ENCODE assay signal across 10 cellular contexts in genomic region chr13:48093588-48093987, GRCh38. TPM values are rescaled to one million over a fixed set of nuclear protein-coding genes. Genes with fewer than 3 reads are reported as not detected.
A peak's percentile ranks its signal among the peaks of the same experiment; 100 is the strongest.
DNase-seq lines count a peak whose midpoint lies in the region; ATAC-seq and TF ChIP-seq lines count a peak whose summit lies in the region.
"Had no signal": no experiment of that assay in that cellular context is flagged by ENCODE, and none has a peak within 500 bp of the region (broad histone marks: within the 10 kb centered on the region; RNA-seq: fewer than 3 reads in every experiment).

No MANE protein-coding gene starts in this region.

- intact Hi-C loops in ascending aorta (cut with DNase I), result no loop called here

- TF ChIP-seq CTCF in ascending aorta (IDR thresholded peaks at IDR 0.05), result no peak

- no peaks in the 10 kb centered on the region for H3K27me3 ChIP-seq in ACC112 (ENCODE audit: insufficient read depth, low read length)
- H3K27me3 ChIP-seq in HUES6 (ENCODE audit: control insufficient read depth, insufficient read depth, low read length), result no peaks in the 10 kb centered on the region
- no peaks in the 10 kb centered on the region for H3K27me3 ChIP-seq in muscle layer of duodenum (ENCODE audit: low read depth, low read length)
- H3K27me3 ChIP-seq in ascending aorta, result no peaks in the 10 kb centered on the region

- H3K9me3 ChIP-seq in HUES6 (ENCODE audit: control insufficient read depth, insufficient read depth, low read depth, low read length) (peaks cover 2% of the 10 kb centered on the region; the same call in 1 of the 2 replicates), muscle layer of duodenum (ENCODE audit: control insufficient read depth in 1 of 2, low read length in 2 of 2) (no peaks in the 10 kb centered on the region), ascending aorta (no peaks in the 10 kb centered on the region)

- H2AFZ ChIP-seq in ACC112 (ENCODE audit: low read length, unreplicated experiment), result no peak overlapping the region

- H3K27me3 Mint-ChIP-seq in central memory CD8-positive, alpha-beta T cell, result peaks cover 1% of the 10 kb centered on the region

- peaks cover 18% of the 10 kb centered on the region for H3K36me3 Mint-ChIP-seq in central memory CD8-positive, alpha-beta T cell (ENCODE audit: insufficient read depth)

- no peak for DNase-seq in central memory CD8-positive, alpha-beta T cell (ENCODE audit: low spot score in 2 of 2)
- DNase-seq in DMS53 (lab: John Stamatoyannopoulos, UW), result no peak
- DNase-seq in ascending aorta (ENCODE audit: low spot score in 2 of 2), result no peak
- DNase-seq in NCI-H1694 treated with DMSO at 0.1 percent for 48 hours (lab: John Stamatoyannopoulos, UW), result no peak
- DNase-seq in left lobe of liver (ENCODE audit: low spot score), result no peak
- DNase-seq: effector CD4-positive, alpha-beta T cell; GDM1 had no signal

- H3K4me1 Mint-ChIP-seq in central memory CD8-positive, alpha-beta T cell, result peaks cover 48% of the 10 kb centered on the region

- peak overlapping the region; percentile 97 for H3K9ac ChIP-seq in HUES6 (ENCODE audit: low read length)

- peak overlapping the region; percentile 97 for H3K4me3 ChIP-seq in ACC112 (ENCODE audit: low read depth, low read length)
- peak overlapping the region; percentile 94 for H3K4me3 ChIP-seq in HUES6 (ENCODE audit: low read depth, low read length)
- H3K4me3 ChIP-seq in muscle layer of duodenum (ENCODE audit: low read depth in 1 of 2, low read length in 2 of 2), result peak overlapping the region; percentile 88 to 92
- H3K4me3 ChIP-seq in ascending aorta, result peak overlapping the region in 1 of 2 donors; percentile 86

- H3K4me3 Mint-ChIP-seq in central memory CD8-positive, alpha-beta T cell, result peak overlapping the region; percentile 97

- no peaks in the 10 kb centered on the region for H3K36me3 ChIP-seq in ACC112 (ENCODE audit: insufficient read depth, low read length)
- peaks cover 4% of the 10 kb centered on the region; the same call in 1 of the 2 replicates for H3K36me3 ChIP-seq in HUES6 (ENCODE audit: control insufficient read depth, insufficient read depth, low read length)
- H3K36me3 ChIP-seq in muscle layer of duodenum (ENCODE audit: control insufficient read depth in 1 of 2, insufficient read depth in 2 of 2, low read length in 2 of 2), result no peaks in the 10 kb centered on the region
- no peaks in the 10 kb centered on the region for H3K36me3 ChIP-seq in ascending aorta

- H3K27ac ChIP-seq in ACC112 (ENCODE audit: low read depth, low read length), result no peak overlapping the region
- no peak overlapping the region for H3K27ac ChIP-seq in HUES6 (ENCODE audit: low read depth, low read length)
- no peak overlapping the region for H3K27ac ChIP-seq in muscle layer of duodenum (ENCODE audit: low read length)
- H3K27ac ChIP-seq in ascending aorta, result no peak overlapping the region

- H3K79me2 ChIP-seq in ACC112 (ENCODE audit: control insufficient read depth, insufficient read depth, low read length, unreplicated experiment), result peaks cover 61% of the 10 kb centered on the region

- peak overlapping the region; percentile 97 for H3K27ac Mint-ChIP-seq in central memory CD8-positive, alpha-beta T cell (ENCODE audit: low read depth)

- peaks cover 5% of the 10 kb centered on the region for H3K9me3 Mint-ChIP-seq in central memory CD8-positive, alpha-beta T cell

- peaks cover 8% of the 10 kb centered on the region for H3K4me1 ChIP-seq in ACC112 (ENCODE audit: control insufficient read depth, insufficient read depth, low read length, unreplicated experiment)
- peaks cover 27% of the 10 kb centered on the region for H3K4me1 ChIP-seq in HUES6 (ENCODE audit: control insufficient read depth, insufficient read depth, low read length)
- peaks cover 14 to 36% of the 10 kb centered on the region in 2 donors for H3K4me1 ChIP-seq in muscle layer of duodenum (ENCODE audit: control insufficient read depth in 1 of 2, insufficient read depth in 2 of 2, low read length in 2 of 2)
- peaks cover 8 to 15% of the 10 kb centered on the region in 2 donors for H3K4me1 ChIP-seq in ascending aorta

- no peak for ATAC-seq in central memory CD8-positive, alpha-beta T cell (replicated peaks; ENCODE audit: extremely low read depth, poor library complexity, severe bottlenecking)
- no peak for ATAC-seq in left lobe of liver

RNA-seq across cellular contexts. Expression of gene MED4, which starts 1.3 kb away (rescaled TPM):
- total RNA-seq in ascending aorta, result 8.6 TPM
- 14.7 TPM for total RNA-seq in left lobe of liver

RNA-seq across cellular contexts. Expression of gene NUDT15, which starts 56.1 kb away (rescaled TPM):
- total RNA-seq in ascending aorta (4.2 TPM), left lobe of liver (6.2 TPM)
